8 cellular contexts compared by ENCODE assay signal in genomic region chr15:47987908-47988532, GRCh38.
DNase-seq lines count a peak whose midpoint lies in the region; ATAC-seq and TF ChIP-seq lines count a peak whose summit lies in the region.

No MANE protein-coding gene starts in this region.

- no peaks in the 10 kb centered on the region for H3K9me3 Mint-ChIP-seq in nephron

- H3K4me1 Mint-ChIP-seq in nephron = peaks cover 12% of the 10 kb centered on the region

- H3K36me3 Mint-ChIP-seq in nephron (ENCODE audit: low read depth) = no peaks in the 10 kb centered on the region

- H3K4me1 ChIP-seq in BLaER1 = peaks cover 8% of the 10 kb centered on the region

- no peaks in the 10 kb centered on the region for H3K27me3 Mint-ChIP-seq in nephron (ENCODE audit: low read depth)

- TF ChIP-seq CTCF in nephron (IDR thresholded peaks at IDR 0.05; ENCODE audit: unreplicated experiment in 3 of 3) = peak; percentile 73 to 85 (median 78)

- no peak overlapping the region for H3K4me3 ChIP-seq in BLaER1

- H3K27me3 ChIP-seq in BLaER1 = no peaks in the 10 kb centered on the region

- H3K27ac ChIP-seq in BLaER1 = no peak overlapping the region

- H3K9me3 ChIP-seq in BLaER1 = no peaks in the 10 kb centered on the region

- peak overlapping the region in 2 of 3 experiments; percentile 29 to 47 for H3K27ac Mint-ChIP-seq in nephron

- no peaks in the 10 kb centered on the region for H4K20me1 ChIP-seq in BLaER1

- peak overlapping the region; percentile 22; the same call in 1 of the 2 replicates for H3K4me2 ChIP-seq in BLaER1

- no peaks in the 10 kb centered on the region for H3K36me3 ChIP-seq in BLaER1

- no peak overlapping the region for H3K4me3 Mint-ChIP-seq in nephron

- DNase-seq in NCI-H1105 (lab: John Stamatoyannopoulos, UW) (peak; percentile 46), fibroblast of gingiva (ENCODE audit: low read depth) (peak; percentile 64)
- DNase-seq in activated CD4-positive, CD25-positive, alpha-beta regulatory T cell (lab: John Stamatoyannopoulos, UW) = no peak

- ATAC-seq in GM18511 (IDR thresholded peaks at IDR 0.05; ENCODE audit: unreplicated experiment) (peak; percentile 90), HG02840 (IDR thresholded peaks at IDR 0.05; ENCODE audit: low FRiP score, unreplicated experiment) (peak; percentile 76), SK-N-SH treated with all-trans-retinoic acid at 6 μM for 48 hours (peak; percentile 99)

- no peak overlapping the region for H3K9ac ChIP-seq in BLaER1

TF ChIP-seq in SK-N-SH treated with all-trans-retinoic acid at 6 μM for 48 hours, 23 proteins besides CTCF, POLR2A, EP300 and RAD21:
- no peak for TF ChIP-seq TCF4 (CRISPR knock-in tag; IDR thresholded peaks at IDR 0.05; ENCODE audit: borderline replicate concordance)
- TF ChIP-seq POU6F1 (CRISPR knock-in tag; IDR thresholded peaks at IDR 0.05; ENCODE audit: borderline replicate concordance, low read depth) = no peak
- TF ChIP-seq GLIS3 (CRISPR knock-in tag; IDR thresholded peaks at IDR 0.05) = no peak
- no peak for TF ChIP-seq ZNF70 (CRISPR knock-in tag; IDR thresholded peaks at IDR 0.05)
- TF ChIP-seq OSR1 (CRISPR knock-in tag; IDR thresholded peaks at IDR 0.05) = no peak
- no peak for TF ChIP-seq BACH2 (CRISPR knock-in tag; IDR thresholded peaks at IDR 0.05; ENCODE audit: borderline replicate concordance)
- no peak for TF ChIP-seq ISL1 (CRISPR knock-in tag; IDR thresholded peaks at IDR 0.05)
- no peak for TF ChIP-seq ZNF8 (CRISPR knock-in tag; IDR thresholded peaks at IDR 0.05)
- TF ChIP-seq TSHZ2 (CRISPR knock-in tag; IDR thresholded peaks at IDR 0.05) = no peak
- no peak for TF ChIP-seq RARB (CRISPR knock-in tag; IDR thresholded peaks at IDR 0.05)
- no peak for TF ChIP-seq PPARA (CRISPR knock-in tag; IDR thresholded peaks at IDR 0.05; ENCODE audit: borderline replicate concordance)
- no peak for TF ChIP-seq ZNF565 (CRISPR knock-in tag; conservative IDR thresholded peaks at IDR 0.05; ENCODE audit: low read depth)

Comparison
In these comparisons a context has a peak if more than half of its experiments do, and no peak if none do; other contexts are left out.
1. DNase-seq: peak in NCI-H1105 (single experiment) and fibroblast of gingiva (single experiment); none in activated CD4-positive, CD25-positive, alpha-beta regulatory T cell (0 of 4).
2. Peak in every context shown above with its lines, with median percentiles within 50 percentile points of each other: ATAC-seq.